39 cellular contexts compared by ENCODE assay signal in the genomic region with DNA sequence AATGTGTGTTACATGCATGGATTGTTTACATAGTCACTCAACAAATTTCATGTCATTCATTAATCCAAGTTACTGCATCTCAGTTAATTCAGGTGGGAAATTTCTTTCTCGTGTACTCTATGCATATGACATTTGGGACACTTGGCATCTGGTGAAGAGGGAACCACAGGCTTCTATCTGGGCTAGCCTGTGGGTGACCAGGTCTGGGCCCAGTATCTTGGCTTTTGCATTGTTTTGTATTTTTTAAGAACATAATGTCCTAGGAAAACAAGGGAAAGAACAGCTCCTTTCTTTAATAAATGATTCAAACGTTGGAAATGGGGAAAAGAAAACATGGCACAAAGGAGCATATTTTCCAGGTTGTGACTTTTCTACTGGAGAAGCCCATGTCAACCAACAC.
"Had no signal": no experiment of that assay in that cellular context is flagged by ENCODE, and none has a peak within 500 bp of the region (broad histone marks: within the 10 kb centered on the region; RNA-seq: fewer than 3 reads in every experiment).

No MANE protein-coding gene starts in this region.

- H3K36me3 ChIP-seq: adrenal gland, ascending aorta, brain microvascular endothelial cell, breast epithelium, cardiac muscle cell had no signal

- H3K4me1 ChIP-seq: adrenal gland, ascending aorta, body of pancreas, breast epithelium had no signal

- H3K27ac Mint-ChIP-seq: activated naive CD4-positive, alpha-beta T cell treated with anti-CD3 and anti-CD28 coated beads for 36 hours; activated naive CD4-positive, alpha-beta T cell treated with anti-CD3 and anti-CD28 coated beads, Interleukin-2, amount 10 ng/mL, durations not matched to agents 7 days and 5 days; activated naive CD4-positive, alpha-beta T cell treated with anti-CD3 and anti-CD28 coated beads, Interleukin-2, amount 50 U/mL, for 24 hours; activated naive CD4-positive, alpha-beta T cell treated with anti-CD3 and anti-CD28 coated beads, Interleukin-2, amount 50 U/mL, for 72 hours; activated naive CD8-positive, alpha-beta T cell; activated naive CD8-positive, alpha-beta T cell treated with anti-CD3 and anti-CD28 coated beads for 36 hours; activated naive CD8-positive, alpha-beta T cell treated with anti-CD3 and anti-CD28 coated beads, Interleukin-2, amount 10 ng/mL, durations not matched to agents 7 days and 5 days; activated naive CD8-positive, alpha-beta T cell treated with anti-CD3 and anti-CD28 coated beads, Interleukin-2, amount 50 U/mL, for 24 hours; activated T-cell treated with anti-CD3 and anti-CD28 coated beads, Interleukin-2, amount 50 U/mL, for 24 hours; activated T-cell treated with anti-CD3 and anti-CD28 coated beads, Interleukin-2, amount 50 U/mL, for 72 hours; activated T-helper 1 cell treated with anti-CD3 and anti-CD28 coated beads, Interleukin-12 subunit alpha, Interleukin-12 subunit beta, Interleukin-2, Interleukin-4 antibody, amounts not matched to agents 30 ng/mL and 10 ng/mL and 1 ng/mL, durations not matched to agents 14 hours and 24 hours and 36 hours; activated T-helper 17 cell treated with anti-CD3 and anti-CD28 coated beads, Interleukin-2, amount 50 U/mL, for 72 hours; activated T-helper 2 cell treated with anti-CD3 and anti-CD28 coated beads, Interferon-gamma antibody, Interleukin-2, Interleukin-4, amounts not matched to agents 10 μg/mL and 5 μg/mL and 100 μg/mL, durations not matched to agents 14 hours and 24 hours and 36 hours; brain had no signal

- H3K9me3 Mint-ChIP-seq: activated naive CD4-positive, alpha-beta T cell treated with anti-CD3 and anti-CD28 coated beads for 36 hours; activated naive CD4-positive, alpha-beta T cell treated with anti-CD3 and anti-CD28 coated beads, Interleukin-2, amount 10 ng/mL, durations not matched to agents 7 days and 5 days; activated naive CD4-positive, alpha-beta T cell treated with anti-CD3 and anti-CD28 coated beads, Interleukin-2, amount 50 U/mL, for 24 hours; activated naive CD8-positive, alpha-beta T cell treated with anti-CD3 and anti-CD28 coated beads for 36 hours; activated naive CD8-positive, alpha-beta T cell treated with anti-CD3 and anti-CD28 coated beads, Interleukin-2, amount 10 ng/mL, durations not matched to agents 7 days and 5 days; activated naive CD8-positive, alpha-beta T cell treated with anti-CD3 and anti-CD28 coated beads, Interleukin-2, amount 50 U/mL, for 24 hours; activated T-cell treated with anti-CD3 and anti-CD28 coated beads, Interleukin-2, amount 50 U/mL, for 24 hours; activated T-cell treated with anti-CD3 and anti-CD28 coated beads, Interleukin-2, amount 50 U/mL, for 4 hours; activated T-helper 1 cell treated with anti-CD3 and anti-CD28 coated beads, Interleukin-12 subunit alpha, Interleukin-12 subunit beta, Interleukin-2, Interleukin-4 antibody, amounts not matched to agents 30 ng/mL and 10 ng/mL and 1 ng/mL, durations not matched to agents 14 hours and 24 hours and 36 hours; activated T-helper 2 cell treated with anti-CD3 and anti-CD28 coated beads, Interferon-gamma antibody, Interleukin-2, Interleukin-4, amounts not matched to agents 10 μg/mL and 5 μg/mL and 100 μg/mL, durations not matched to agents 14 hours and 24 hours and 36 hours; central memory CD8-positive, alpha-beta T cell had no signal

- H3K4me3 ChIP-seq: adrenal gland, ascending aorta, body of pancreas, breast epithelium, cardiac muscle cell had no signal

- H3K9me3 ChIP-seq: adrenal gland, ascending aorta, body of pancreas, breast epithelium had no signal

- H3K4me3 Mint-ChIP-seq: activated naive CD4-positive, alpha-beta T cell treated with anti-CD3 and anti-CD28 coated beads for 36 hours; activated naive CD4-positive, alpha-beta T cell treated with anti-CD3 and anti-CD28 coated beads, Interleukin-2, amount 10 ng/mL, durations not matched to agents 7 days and 5 days; activated naive CD4-positive, alpha-beta T cell treated with anti-CD3 and anti-CD28 coated beads, Interleukin-2, amount 50 U/mL, for 24 hours; activated naive CD8-positive, alpha-beta T cell; activated naive CD8-positive, alpha-beta T cell treated with anti-CD3 and anti-CD28 coated beads for 36 hours; activated naive CD8-positive, alpha-beta T cell treated with anti-CD3 and anti-CD28 coated beads, Interleukin-2, amount 10 ng/mL, durations not matched to agents 7 days and 5 days; activated naive CD8-positive, alpha-beta T cell treated with anti-CD3 and anti-CD28 coated beads, Interleukin-2, amount 50 U/mL, for 24 hours; activated T-cell treated with anti-CD3 and anti-CD28 coated beads, Interleukin-2, amount 50 U/mL, for 24 hours; activated T-cell treated with anti-CD3 and anti-CD28 coated beads, Interleukin-2, amount 50 U/mL, for 4 hours; activated T-cell treated with anti-CD3 and anti-CD28 coated beads, Interleukin-2, amount 50 U/mL, for 72 hours; activated T-helper 1 cell treated with anti-CD3 and anti-CD28 coated beads, Interleukin-12 subunit alpha, Interleukin-12 subunit beta, Interleukin-2, Interleukin-4 antibody, amounts not matched to agents 30 ng/mL and 10 ng/mL and 1 ng/mL, durations not matched to agents 14 hours and 24 hours and 36 hours; activated T-helper 17 cell treated with anti-CD3 and anti-CD28 coated beads, Interleukin-2, amount 50 U/mL, for 72 hours; brain; central memory CD8-positive, alpha-beta T cell had no signal

- H3K4me1 Mint-ChIP-seq: activated naive CD4-positive, alpha-beta T cell treated with anti-CD3 and anti-CD28 coated beads, Interleukin-2, amount 10 ng/mL, durations not matched to agents 7 days and 5 days; activated naive CD4-positive, alpha-beta T cell treated with anti-CD3 and anti-CD28 coated beads, Interleukin-2, amount 50 U/mL, for 24 hours; activated naive CD8-positive, alpha-beta T cell treated with anti-CD3 and anti-CD28 coated beads for 36 hours; activated naive CD8-positive, alpha-beta T cell treated with anti-CD3 and anti-CD28 coated beads, Interleukin-2, amount 10 ng/mL, durations not matched to agents 7 days and 5 days; activated naive CD8-positive, alpha-beta T cell treated with anti-CD3 and anti-CD28 coated beads, Interleukin-2, amount 50 U/mL, for 24 hours; activated T-helper 17 cell treated with anti-CD3 and anti-CD28 coated beads, Interleukin-2, amount 50 U/mL, for 72 hours; brain; central memory CD8-positive, alpha-beta T cell had no signal

- ATAC-seq: activated naive CD4-positive, alpha-beta T cell treated with anti-CD3 and anti-CD28 coated beads, Interleukin-2, amount 50 U/mL, for 72 hours; activated naive CD8-positive, alpha-beta T cell treated with anti-CD3 and anti-CD28 coated beads, Interleukin-2, amount 50 U/mL, for 24 hours; activated T-cell treated with anti-CD3 and anti-CD28 coated beads, Interleukin-2, amount 50 U/mL, for 4 hours; activated T-cell treated with anti-CD3 and anti-CD28 coated beads, Interleukin-2, amount 50 U/mL, for 72 hours; activated T-helper 17 cell treated with anti-CD3 and anti-CD28 coated beads, Interleukin-2, amount 50 U/mL, for 72 hours; body of pancreas had no signal

- DNase-seq: activated effector memory CD4-positive, alpha-beta T cell treated with anti-CD3 and anti-CD28 coated beads, Interleukin-2, amount 50 U/mL, for 16 hours; activated effector memory CD4-positive, alpha-beta T cell treated with Interleukin-2 at 50 U/mL for 16 hours; activated gamma-delta T cell; activated gamma-delta T cell treated with Interleukin-2 at 50 U/mL for 16 hours; activated naive CD4-positive, alpha-beta T cell; activated naive CD4-positive, alpha-beta T cell treated with anti-CD3 and anti-CD28 coated beads for 36 hours; activated naive CD4-positive, alpha-beta T cell treated with anti-CD3 and anti-CD28 coated beads, Interleukin-2, amount 10 ng/mL, durations not matched to agents 7 days and 5 days; activated naive CD4-positive, alpha-beta T cell treated with anti-CD3 and anti-CD28 coated beads, Interleukin-2, amount 50 U/mL, for 16 hours; activated naive CD4-positive, alpha-beta T cell treated with Interleukin-2 at 50 U/mL for 16 hours; activated naive CD8-positive, alpha-beta T cell treated with anti-CD3 and anti-CD28 coated beads for 36 hours; activated naive CD8-positive, alpha-beta T cell treated with anti-CD3 and anti-CD28 coated beads, Interleukin-2, amount 10 ng/mL, durations not matched to agents 7 days and 5 days; activated naive CD8-positive, alpha-beta T cell treated with anti-CD3 and anti-CD28 coated beads, Interleukin-2, amount 50 U/mL, for 24 hours; activated T-cell treated with anti-CD3 and anti-CD28 coated beads for 4 hours; activated T-cell treated with anti-CD3 and anti-CD28 coated beads, Interleukin-2, amount 50 U/mL, for 1 hour; activated T-cell treated with anti-CD3 and anti-CD28 coated beads, Interleukin-2, amount 50 U/mL, for 24 hours; activated T-cell treated with anti-CD3 and anti-CD28 coated beads, Interleukin-2, amount 50 U/mL, for 4 hours; activated T-cell treated with anti-CD3 and anti-CD28 coated beads, Interleukin-2, amount 50 U/mL, for 48 hours; activated T-cell treated with anti-CD3 and anti-CD28 coated beads, Interleukin-2, amount 50 U/mL, for 72 hours; adrenal gland; amniotic stem cell; amygdala; anterior cingulate cortex; aorta; body of pancreas; brain microvascular endothelial cell; caudate nucleus; central memory CD4-positive, alpha-beta T cell; cerebellar nuclear complex had no signal

- H3K27me3 Mint-ChIP-seq: activated naive CD4-positive, alpha-beta T cell treated with anti-CD3 and anti-CD28 coated beads, Interleukin-2, amount 10 ng/mL, durations not matched to agents 7 days and 5 days; activated naive CD4-positive, alpha-beta T cell treated with anti-CD3 and anti-CD28 coated beads, Interleukin-2, amount 50 U/mL, for 24 hours; activated naive CD8-positive, alpha-beta T cell treated with anti-CD3 and anti-CD28 coated beads for 36 hours; activated naive CD8-positive, alpha-beta T cell treated with anti-CD3 and anti-CD28 coated beads, Interleukin-2, amount 10 ng/mL, durations not matched to agents 7 days and 5 days; activated naive CD8-positive, alpha-beta T cell treated with anti-CD3 and anti-CD28 coated beads, Interleukin-2, amount 50 U/mL, for 24 hours; activated T-cell treated with anti-CD3 and anti-CD28 coated beads, Interleukin-2, amount 50 U/mL, for 24 hours; activated T-helper 17 cell treated with anti-CD3 and anti-CD28 coated beads, Interleukin-2, amount 50 U/mL, for 72 hours; central memory CD8-positive, alpha-beta T cell had no signal

- H3K27me3 ChIP-seq: adrenal gland, ascending aorta, body of pancreas, brain microvascular endothelial cell, breast epithelium, cardiac muscle cell had no signal

- H3K36me3 Mint-ChIP-seq: activated naive CD4-positive, alpha-beta T cell treated with anti-CD3 and anti-CD28 coated beads, Interleukin-2, amount 10 ng/mL, durations not matched to agents 7 days and 5 days; activated naive CD4-positive, alpha-beta T cell treated with anti-CD3 and anti-CD28 coated beads, Interleukin-2, amount 50 U/mL, for 24 hours; activated naive CD4-positive, alpha-beta T cell treated with anti-CD3 and anti-CD28 coated beads, Interleukin-2, amount 50 U/mL, for 72 hours; activated naive CD8-positive, alpha-beta T cell; activated naive CD8-positive, alpha-beta T cell treated with anti-CD3 and anti-CD28 coated beads for 36 hours; activated naive CD8-positive, alpha-beta T cell treated with anti-CD3 and anti-CD28 coated beads, Interleukin-2, amount 10 ng/mL, durations not matched to agents 7 days and 5 days; brain had no signal

- H3K27ac ChIP-seq: adrenal gland, ascending aorta, body of pancreas, brain microvascular endothelial cell, breast epithelium, cardiac muscle cell had no signal
